ENCODE assay signal across 7 cellular contexts in genomic region chr1:84619383-84620093, GRCh38. TPM values are rescaled to one million over a fixed set of nuclear protein-coding genes. Genes with fewer than 3 reads are reported as not detected.
DNase-seq lines count a peak whose midpoint lies in the region; ATAC-seq and TF ChIP-seq lines count a peak whose summit lies in the region.

No MANE protein-coding gene starts in this region.

- POLR2A ChIA-PET in PC-9 (lab: Charles Lee; ENCODE audit: unreplicated experiment) = interaction anchor here (0.5 to 0.6 kb wide), 2 partner anchors 114 to 139 kb away, joined by 3 read pairs; partner anchors contain the start of gene SPATA1

- CTCF ChIA-PET in PC-9 (lab: Charles Lee) = interaction anchor here (1.2 kb wide), 1 partner anchor 113 kb away, joined by 3 read pairs; the partner anchor contains the start of genes GNG5 and SPATA1

- no peak overlapping the region for H2AFZ ChIP-seq in PC-9

- H3K4me1 ChIP-seq in PC-9 (replicated peaks; ENCODE audit: insufficient read depth) (peaks cover 10% of the 10 kb centered on the region), liver (ENCODE audit: control insufficient read depth in 4 of 4, insufficient read depth in 4 of 4, low read length in 3 of 4) (peaks cover 0 to 9% (median 3%) of the 10 kb centered on the region in 4 donors)

- 71% methylated on average over 9 of the region's 9 CpGs for WGBS in liver

- no peaks in the 10 kb centered on the region for H3K9me2 ChIP-seq in PC-9 (ENCODE audit: insufficient read depth)

- H3K27me3 ChIP-seq in PC-9 (ENCODE audit: insufficient read depth, low read depth) = no peaks in the 10 kb centered on the region
- H3K27me3 ChIP-seq in liver (ENCODE audit: control insufficient read depth in 4 of 4, insufficient read depth in 4 of 4, low read length in 3 of 4) = no peaks in the 10 kb centered on the region

- H4K20me1 ChIP-seq in PC-9 (ENCODE audit: insufficient read depth) = no peaks in the 10 kb centered on the region

- no peak overlapping the region for H3K9ac ChIP-seq in liver (ENCODE audit: low read depth in 1 of 2, low read length in 2 of 2)

- no peaks in the 10 kb centered on the region for H3K79me2 ChIP-seq in PC-9 (ENCODE audit: low read depth)

- TF ChIP-seq CTCF in PC-9 (conservative IDR thresholded peaks at IDR 0.05) = no peak
- TF ChIP-seq CTCF in liver (IDR thresholded peaks at IDR 0.05; ENCODE audit: low read depth, low read length, missing input control) = no peak

- peak overlapping the region; percentile 23 for H3K4me2 ChIP-seq in PC-9

- H3K9me3 ChIP-seq in PC-9 (ENCODE audit: insufficient read depth, low read depth) (no peaks in the 10 kb centered on the region), liver (ENCODE audit: control insufficient read depth in 4 of 4, low read length in 3 of 4) (no peaks in the 10 kb centered on the region)

- H3K27ac ChIP-seq in PC-9 (no peak overlapping the region), liver (ENCODE audit: low read depth in 1 of 2, low read length in 2 of 2) (peak overlapping the region in 1 of 2 donors; percentile 50)

- BruUV-seq in PC-9 (replicated peaks; lab: Mats Ljungman, UMichigan) = no TSS peak

- no peaks in the 10 kb centered on the region for H3F3A ChIP-seq in PC-9 (ENCODE audit: insufficient read depth, low read depth)

- H3K36me3 ChIP-seq in PC-9 (ENCODE audit: low read depth) (no peaks in the 10 kb centered on the region), liver (ENCODE audit: control insufficient read depth in 4 of 4, insufficient read depth in 3 of 4, low read depth in 1 of 4, low read length in 3 of 4) (no peaks in the 10 kb centered on the region)

- intact Hi-C loops in PC-9 (cut with micrococcal nuclease; ENCODE audit: unreplicated experiment) = loop anchor here (2.0 to 10.0 kb wide), 4 partner anchors 113 to 715 kb away; partner anchors contain the start of genes GNG5 and SPATA1

- TF ChIP-seq RAD21 in liver (IDR thresholded peaks at IDR 0.05) = no peak

- H3K4me3 ChIP-seq in PC-9 = no peak overlapping the region
- H3K4me3 ChIP-seq in liver (ENCODE audit: low read depth in 1 of 3, low read length in 3 of 3) = no peak overlapping the region

- DNase-seq in HK-2 (ENCODE audit: unreplicated experiment) (peak; percentile 36), PC-9 (peak in 1 of 2 experiments; percentile 72)
- peak; percentile 21 for DNase-seq in activated naive CD8-positive, alpha-beta T cell treated with anti-CD3 and anti-CD28 coated beads, Interleukin-2, amount 50 U/mL, for 16 hours (ENCODE audit: low read depth, low spot score)
- DNase-seq in stimulated activated CD8-positive, alpha-beta memory T cell treated with anti-CD3 and anti-CD28 coated beads, Interleukin-12 subunit alpha, Interleukin-12 subunit beta, amount 100 ng/mL, for 4 hours (ENCODE audit: low read depth) = peak; percentile 17

- ATAC-seq in GM19397 (IDR thresholded peaks at IDR 0.05; ENCODE audit: unreplicated experiment) = no peak
- ATAC-seq in HG02938 (IDR thresholded peaks at IDR 0.05; ENCODE audit: unreplicated experiment) = no peak

TF ChIP-seq in liver, 16 proteins besides CTCF, POLR2A, EP300 and RAD21:
- TF ChIP-seq NR2F2 (IDR thresholded peaks at IDR 0.05) (peak; percentile 17), HNF4G (IDR thresholded peaks at IDR 0.05) (no peak), JUND (IDR thresholded peaks at IDR 0.05) (no peak)
TF ChIP-seq in liver: peak in this region for 1.

RNA-seq across cellular contexts. Expression of gene CTBS, which starts 45.3 kb away (rescaled TPM):
- 17.5 and 20.2 TPM in 2 replicates for total RNA-seq in PC-9 (2021)
- 10 to 100 TPM in 1 of 2 donors, 1 to 10 TPM in 1; 8.5 to 16.4 TPM for total RNA-seq in liver
- polyA plus RNA-seq in liver = 10 to 100 TPM; 23.4 to 26.9 TPM
